In the genomic region with DNA sequence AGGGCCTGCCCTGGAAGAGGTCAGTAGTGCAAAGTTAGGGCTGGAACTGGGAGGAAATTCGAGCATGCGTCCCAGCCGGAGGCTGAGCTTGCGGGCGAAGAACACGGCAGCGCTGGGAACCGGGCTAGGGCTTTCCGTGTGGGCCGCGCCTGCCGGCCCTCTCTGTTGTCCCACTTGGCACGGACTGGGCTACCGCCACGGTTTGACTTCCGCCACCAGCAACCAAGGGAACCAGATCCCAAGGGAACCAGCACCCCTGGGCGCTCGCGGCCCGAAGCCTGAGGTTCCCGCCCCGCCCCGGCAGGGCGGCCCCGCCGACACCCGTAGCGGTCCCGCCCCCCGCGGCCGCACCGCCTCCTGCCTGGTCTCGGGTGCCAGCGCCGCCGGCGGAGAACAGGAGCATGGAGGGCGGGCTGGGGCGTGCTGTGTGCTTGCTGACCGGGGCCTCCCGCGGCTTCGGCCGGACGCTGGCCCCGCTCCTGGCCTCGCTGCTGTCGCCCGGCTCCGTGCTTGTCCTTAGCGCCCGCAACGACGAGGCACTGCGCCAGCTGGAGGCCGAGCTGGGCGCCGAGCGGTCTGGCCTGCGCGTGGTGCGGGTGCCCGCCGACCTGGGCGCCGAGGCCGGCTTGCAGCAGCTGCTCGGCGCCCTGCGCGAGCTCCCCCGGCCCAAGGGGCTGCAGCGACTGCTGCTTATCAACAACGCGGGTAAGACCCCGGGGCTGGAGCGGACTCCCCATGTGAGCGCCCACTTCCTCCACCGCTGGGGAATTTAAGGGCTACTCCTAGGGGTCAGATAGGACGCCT, we compare ENCODE assay signal across 1 cellular context.
TF ChIP-seq lines count a peak whose summit lies in the region.

TSS of gene SPR (plus strand) at position 377 of the 804 bp plus-strand sequence. CDS start at position 402, 25 bp downstream.

TF ChIP-seq in HepG2, 621 proteins besides CTCF, POLR2A, EP300 and RAD21 (continued from another document and continues in another):
- TF ChIP-seq IKZF5 (CRISPR knock-in tag; IDR thresholded peaks at IDR 0.05) (no peak; the same call in 1 of the 2 replicates), REPIN1 (CRISPR knock-in tag; IDR thresholded peaks at IDR 0.05; ENCODE audit: borderline replicate concordance, low read depth) (peak; percentile 15; the same call in 1 of the 2 replicates), JUND (CRISPR knock-in tag; IDR thresholded peaks at IDR 0.05) (0 out of 2 replicates have a peak, but pooled peaks have one; percentile 8), CENPX (CRISPR knock-in tag; IDR thresholded peaks at IDR 0.05) (no peak), FUBP1 (CRISPR knock-in tag; IDR thresholded peaks at IDR 0.05; ENCODE audit: borderline replicate concordance) (no peak), ZNF414 (CRISPR knock-in tag; IDR thresholded peaks at IDR 0.05) (peak; percentile 56; the same call in 1 of the 2 replicates), HNRNPUL1 (IDR thresholded peaks at IDR 0.05; ENCODE audit: low read depth, low read length) (no peak; the same call in 1 of the 2 replicates), PREB (CRISPR knock-in tag; IDR thresholded peaks at IDR 0.05) (no peak), NPAS2 (CRISPR knock-in tag; IDR thresholded peaks at IDR 0.05; ENCODE audit: borderline replicate concordance) (no peak), HMG20B (CRISPR knock-in tag; conservative IDR thresholded peaks at IDR 0.05) (no peak), MTA1 (CRISPR knock-in tag; IDR thresholded peaks at IDR 0.05; ENCODE audit: borderline replicate concordance) (peak; percentile 39; the same call in 1 of the 2 replicates), HIC2 (CRISPR knock-in tag; IDR thresholded peaks at IDR 0.05; ENCODE audit: low read depth) (no peak), HES4 (CRISPR knock-in tag; IDR thresholded peaks at IDR 0.05; ENCODE audit: borderline replicate concordance) (peak; percentile 83; the same call in 1 of the 2 replicates), MED13 (CRISPR knock-in tag; IDR thresholded peaks at IDR 0.05) (0 out of 2 replicates have a peak, but pooled peaks have one; percentile 51), PAX8 (CRISPR knock-in tag; IDR thresholded peaks at IDR 0.05; ENCODE audit: borderline replicate concordance) (peak; percentile 99), ZNF782 (CRISPR knock-in tag; IDR thresholded peaks at IDR 0.05; ENCODE audit: borderline replicate concordance) (no peak), ZNF407 (CRISPR knock-in tag; IDR thresholded peaks at IDR 0.05; ENCODE audit: not compliant biosample characterization) (no peak), CEBPB (IDR thresholded peaks at IDR 0.05; ENCODE audit: borderline replicate concordance, low read depth, low read length) (no peak), KLF13 (CRISPR knock-in tag; IDR thresholded peaks at IDR 0.05) (no peak), ZZZ3 (CRISPR knock-in tag; IDR thresholded peaks at IDR 0.05; ENCODE audit: borderline replicate concordance) (peak; percentile 48; the same call in 1 of the 2 replicates), ZFYVE20 (CRISPR knock-in tag; IDR thresholded peaks at IDR 0.05; ENCODE audit: borderline replicate concordance, low read depth) (no peak), ZNF598 (CRISPR knock-in tag; IDR thresholded peaks at IDR 0.05; ENCODE audit: borderline replicate concordance) (peak; percentile 14; the same call in 1 of the 2 replicates), ZNF616 (CRISPR knock-in tag; IDR thresholded peaks at IDR 0.05; ENCODE audit: low read depth) (0 out of 2 replicates have a peak, but pooled peaks have one; percentile 19), RFXAP (CRISPR knock-in tag; IDR thresholded peaks at IDR 0.05; ENCODE audit: borderline replicate concordance) (peak; percentile 49), ZNF75D (CRISPR knock-in tag; IDR thresholded peaks at IDR 0.05; ENCODE audit: borderline replicate concordance) (no peak), ZNF263 (CRISPR knock-in tag; IDR thresholded peaks at IDR 0.05) (peak; percentile 34; the same call in 1 of the 2 replicates), BRCA1 (CRISPR knock-in tag; IDR thresholded peaks at IDR 0.05) (no peak; the same call in 1 of the 2 replicates), TEAD3 (CRISPR knock-in tag; optimal IDR thresholded peaks at IDR 0.05; ENCODE audit: borderline replicate concordance) (no peak), MTERF4 (CRISPR knock-in tag; IDR thresholded peaks at IDR 0.05) (peak; percentile 78), ZNF20 (CRISPR knock-in tag; IDR thresholded peaks at IDR 0.05) (no peak; the same call in 1 of the 2 replicates)
- TF ChIP-seq, protein P1, sequence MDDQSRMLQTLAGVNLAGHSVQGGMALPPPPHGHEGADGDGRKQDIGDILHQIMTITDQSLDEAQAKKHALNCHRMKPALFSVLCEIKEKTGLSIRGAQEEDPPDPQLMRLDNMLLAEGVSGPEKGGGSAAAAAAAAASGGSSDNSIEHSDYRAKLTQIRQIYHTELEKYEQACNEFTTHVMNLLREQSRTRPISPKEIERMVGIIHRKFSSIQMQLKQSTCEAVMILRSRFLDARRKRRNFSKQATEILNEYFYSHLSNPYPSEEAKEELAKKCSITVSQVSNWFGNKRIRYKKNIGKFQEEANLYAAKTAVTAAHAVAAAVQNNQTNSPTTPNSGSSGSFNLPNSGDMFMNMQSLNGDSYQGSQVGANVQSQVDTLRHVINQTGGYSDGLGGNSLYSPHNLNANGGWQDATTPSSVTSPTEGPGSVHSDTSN (CRISPR knock-in tag; IDR thresholded peaks at IDR 0.05; ENCODE audit: borderline replicate concordance): 0 out of 2 replicates have a peak, but pooled peaks have one; percentile 61
- TF ChIP-seq, protein P2, sequence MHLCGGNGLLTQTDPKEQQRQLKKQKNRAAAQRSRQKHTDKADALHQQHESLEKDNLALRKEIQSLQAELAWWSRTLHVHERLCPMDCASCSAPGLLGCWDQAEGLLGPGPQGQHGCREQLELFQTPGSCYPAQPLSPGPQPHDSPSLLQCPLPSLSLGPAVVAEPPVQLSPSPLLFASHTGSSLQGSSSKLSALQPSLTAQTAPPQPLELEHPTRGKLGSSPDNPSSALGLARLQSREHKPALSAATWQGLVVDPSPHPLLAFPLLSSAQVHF (CRISPR knock-in tag; IDR thresholded peaks at IDR 0.05): peak; percentile 80; the same call in 1 of the 2 replicates
- TF ChIP-seq, protein P3, sequence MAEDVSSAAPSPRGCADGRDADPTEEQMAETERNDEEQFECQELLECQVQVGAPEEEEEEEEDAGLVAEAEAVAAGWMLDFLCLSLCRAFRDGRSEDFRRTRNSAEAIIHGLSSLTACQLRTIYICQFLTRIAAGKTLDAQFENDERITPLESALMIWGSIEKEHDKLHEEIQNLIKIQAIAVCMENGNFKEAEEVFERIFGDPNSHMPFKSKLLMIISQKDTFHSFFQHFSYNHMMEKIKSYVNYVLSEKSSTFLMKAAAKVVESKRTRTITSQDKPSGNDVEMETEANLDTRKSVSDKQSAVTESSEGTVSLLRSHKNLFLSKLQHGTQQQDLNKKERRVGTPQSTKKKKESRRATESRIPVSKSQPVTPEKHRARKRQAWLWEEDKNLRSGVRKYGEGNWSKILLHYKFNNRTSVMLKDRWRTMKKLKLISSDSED (CRISPR knock-in tag; IDR thresholded peaks at IDR 0.05): peak; percentile 94; the same call in 1 of the 2 replicates
